Comparison of ENCODE assay signal across 15 cellular contexts in genomic region chr6:75279418-75279817, GRCh38. TPM values are rescaled to one million over a fixed set of nuclear protein-coding genes. Genes with fewer than 3 reads are reported as not detected.
DNase-seq lines count a peak whose midpoint lies in the region; ATAC-seq and TF ChIP-seq lines count a peak whose summit lies in the region.
"Had no signal": no experiment of that assay in that cellular context is flagged by ENCODE, and none has a peak within 500 bp of the region (broad histone marks: within the 10 kb centered on the region; RNA-seq: fewer than 3 reads in every experiment).

No MANE protein-coding gene starts in this region.

- peaks cover 91% of the 10 kb centered on the region for H3K79me2 ChIP-seq in PC-3 (ENCODE audit: low read length)

- peak overlapping the region; percentile 91; the same call in 1 of the 2 replicates for H3K4me2 ChIP-seq in PC-3 (ENCODE audit: low read length)

- no peaks in the 10 kb centered on the region for H3K9me2 ChIP-seq in PC-3 (replicated peaks; ENCODE audit: low read length)

- ATAC-seq in PC-3 = no peak
- no peak for ATAC-seq in psoas muscle
- ATAC-seq in GM18868 (IDR thresholded peaks at IDR 0.05; ENCODE audit: unreplicated experiment) = no peak
- ATAC-seq in GM21576 (IDR thresholded peaks at IDR 0.05; ENCODE audit: unreplicated experiment) = no peak
- no peak for ATAC-seq in GM18867 (IDR thresholded peaks at IDR 0.05; ENCODE audit: unreplicated experiment)
- ATAC-seq: HepG2 had no signal

- H3K27me3 Mint-ChIP-seq in T-helper 1 cell treated with Interleukin-12 subunit alpha and Interleukin-12 subunit beta and Interleukin-4 antibody, amounts not matched to agents 30 μg/mL and 1 μg/mL, for 36 hours (ENCODE audit: low read depth) = no peaks in the 10 kb centered on the region
- H3K27me3 Mint-ChIP-seq in endothelial cell (ENCODE audit: unreplicated experiment) = no peaks in the 10 kb centered on the region

- H3K27me3 ChIP-seq in PC-3 (ENCODE audit: low read length) (no peaks in the 10 kb centered on the region), psoas muscle (ENCODE audit: insufficient read depth in 3 of 3, low read length in 2 of 3) (no peaks in the 10 kb centered on the region)
- H3K27me3 ChIP-seq: ovary had no signal

- H4K20me1 ChIP-seq in PC-3 (ENCODE audit: low read length) = 0 out of 2 replicates have a peak, but pooled peaks cover 7% of the 10 kb centered on the region

- H3K4me3 ChIP-seq in PC-3 (ENCODE audit: low read length) (no peak overlapping the region), psoas muscle (peak overlapping the region; percentile 6)
- H3K4me3 ChIP-seq: ovary had no signal

- H3K27ac ChIP-seq in PC-3 (ENCODE audit: low read length) (no peak overlapping the region), psoas muscle (no peak overlapping the region)
- H3K27ac ChIP-seq: ovary had no signal

- peak overlapping the region; percentile 40 for H3K4me3 Mint-ChIP-seq in T-helper 1 cell treated with Interleukin-12 subunit alpha and Interleukin-12 subunit beta and Interleukin-4 antibody, amounts not matched to agents 30 μg/mL and 1 μg/mL, for 36 hours
- H3K4me3 Mint-ChIP-seq in endothelial cell (ENCODE audit: unreplicated experiment) = no peak overlapping the region

- no TSS peak for BruUV-seq in PC-3 (replicated peaks; lab: Mats Ljungman, UMichigan)

- no peak overlapping the region for H3K9ac ChIP-seq in PC-3 (ENCODE audit: low read length)

- peaks cover 28% of the 10 kb centered on the region for H3K36me3 Mint-ChIP-seq in T-helper 1 cell treated with Interleukin-12 subunit alpha and Interleukin-12 subunit beta and Interleukin-4 antibody, amounts not matched to agents 30 μg/mL and 1 μg/mL, for 36 hours (ENCODE audit: low read depth)
- peaks cover 23% of the 10 kb centered on the region for H3K36me3 Mint-ChIP-seq in endothelial cell (ENCODE audit: low read depth, unreplicated experiment)

- no peak for TF ChIP-seq CTCF in PC-3 (conservative IDR thresholded peaks at IDR 0.05; ENCODE audit: low read depth, low read length)
- no peak for TF ChIP-seq CTCF in endothelial cell (IDR thresholded peaks at IDR 0.05; ENCODE audit: unreplicated experiment)
- no peak for TF ChIP-seq CTCF in psoas muscle (IDR thresholded peaks at IDR 0.05)

- CTCF ChIA-PET in PC-3 (lab: Charles Lee) = no interaction called here

- intact Hi-C loops in PC-3 (cut with micrococcal nuclease) = no loop called here
- intact Hi-C loops in psoas muscle (cut with DNase I) = no loop called here

- POLR2A ChIA-PET in PC-3 (lab: Charles Lee; ENCODE audit: unreplicated experiment) = no interaction called here

- H3F3A ChIP-seq in PC-3 (ENCODE audit: low read length, unreplicated experiment) = no peaks in the 10 kb centered on the region

- no peaks in the 10 kb centered on the region for H3K36me3 ChIP-seq in PC-3 (ENCODE audit: low read depth, low read length)
- no peaks in the 10 kb centered on the region for H3K36me3 ChIP-seq in psoas muscle (ENCODE audit: insufficient read depth in 1 of 2, low read depth in 1 of 2)
- H3K36me3 ChIP-seq: ovary had no signal

- 54 to 63% (median 58%) methylated on average over 2 of the region's 2 CpGs for WGBS in psoas muscle, 3 donors

- H3K27ac Mint-ChIP-seq in T-helper 1 cell treated with Interleukin-12 subunit alpha and Interleukin-12 subunit beta and Interleukin-4 antibody, amounts not matched to agents 30 μg/mL and 1 μg/mL, for 36 hours = no peak overlapping the region
- peak overlapping the region; percentile 86 for H3K27ac Mint-ChIP-seq in endothelial cell (ENCODE audit: unreplicated experiment)

- H2AFZ ChIP-seq in PC-3 (ENCODE audit: low read length) = no peak overlapping the region

- peaks cover 6% of the 10 kb centered on the region for H3K9me3 Mint-ChIP-seq in T-helper 1 cell treated with Interleukin-12 subunit alpha and Interleukin-12 subunit beta and Interleukin-4 antibody, amounts not matched to agents 30 μg/mL and 1 μg/mL, for 36 hours
- H3K9me3 Mint-ChIP-seq in endothelial cell (ENCODE audit: unreplicated experiment) = no peaks in the 10 kb centered on the region

- no peak for DNase-seq in T-helper 1 cell
- no peak for DNase-seq in PC-3
- no peak for DNase-seq in endothelial cell (ENCODE audit: low spot score)
- DNase-seq in psoas muscle = no peak
- DNase-seq: activated CD8-positive, alpha-beta memory T cell treated with anti-CD3 and anti-CD28 coated beads, Interleukin-2, amount 50 U/mL, for 4 hours; cerebellar nuclear complex; islet precursor cell; NCI-H2029 treated with DMSO at 0.1 percent for 48 hours; NCI-H774; ovary had no signal

- H3K4me1 ChIP-seq in PC-3 (ENCODE audit: insufficient read depth, low read length) (peaks cover 57% of the 10 kb centered on the region), psoas muscle (peaks cover 72% of the 10 kb centered on the region)

- peaks cover 46% of the 10 kb centered on the region for H3K4me1 Mint-ChIP-seq in T-helper 1 cell treated with Interleukin-12 subunit alpha and Interleukin-12 subunit beta and Interleukin-4 antibody, amounts not matched to agents 30 μg/mL and 1 μg/mL, for 36 hours (ENCODE audit: low read depth)
- peaks cover 46% of the 10 kb centered on the region for H3K4me1 Mint-ChIP-seq in endothelial cell (ENCODE audit: unreplicated experiment)

- H3K9me3 ChIP-seq in PC-3 (ENCODE audit: low read length) (no peaks in the 10 kb centered on the region), psoas muscle (no peaks in the 10 kb centered on the region)
- H3K9me3 ChIP-seq: ovary had no signal

RNA-seq across cellular contexts. Expression of gene TMEM30A, which starts 5.2 kb away (rescaled TPM):
- total RNA-seq in PC-3 (2014; rRNA removed) (35.7 and 36.8 TPM in 2 replicates), endothelial cell (ENCODE audit: unreplicated experiment) (99.4 TPM), psoas muscle (10 to 100 TPM; 30.9 to 52.6 (median 41.6) TPM)
- polyA plus RNA-seq in psoas muscle = 10 to 100 TPM; 18.7 to 46.1 (median 37.6) TPM

RNA-seq across cellular contexts. Expression of gene COX7A2, which starts 35.8 kb away (rescaled TPM):
- total RNA-seq in PC-3 (2014; rRNA removed) (160 and 172 TPM in 2 replicates), endothelial cell (ENCODE audit: unreplicated experiment) (341 TPM), psoas muscle (100 to 1,000 TPM; 224 to 466 (median 320) TPM)
- 100 to 1,000 TPM; 324 to 404 (median 372) TPM for polyA plus RNA-seq in psoas muscle
